In the genomic region with DNA sequence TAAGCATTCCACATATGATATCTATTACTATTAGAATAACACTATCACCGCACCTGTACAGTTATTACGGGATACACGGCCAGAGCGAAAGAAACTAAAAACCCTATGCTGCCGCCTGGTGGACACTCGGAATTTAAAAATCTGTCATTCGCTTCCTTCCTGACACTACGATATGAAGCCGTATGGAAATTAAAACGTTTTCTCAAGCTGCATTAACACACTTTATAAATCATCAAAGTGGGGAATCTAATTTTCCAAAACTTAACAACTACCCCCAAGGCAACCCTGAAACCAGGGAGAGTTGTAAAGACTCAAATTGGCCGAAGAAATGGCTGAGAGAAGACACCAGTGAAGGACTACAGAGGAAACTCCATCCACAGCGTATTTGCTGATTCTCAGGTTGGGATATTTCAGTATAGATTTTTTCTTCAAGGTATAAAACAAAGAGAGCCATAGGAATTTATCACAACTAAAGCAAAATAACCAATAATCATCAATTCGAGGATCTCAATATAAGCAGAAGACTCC, we compare ENCODE assay signal across 9 cellular contexts. TPM values are rescaled to one million over a fixed set of nuclear protein-coding genes. Genes with fewer than 3 reads are reported as not detected.
A peak's percentile ranks its signal among the peaks of the same experiment; 100 is the strongest.
DNase-seq lines count a peak whose midpoint lies in the region; ATAC-seq and TF ChIP-seq lines count a peak whose summit lies in the region.
"Had no signal": no experiment of that assay in that cellular context is flagged by ENCODE, and none has a peak within 500 bp of the region (broad histone marks: within the 10 kb centered on the region; RNA-seq: fewer than 3 reads in every experiment).

No MANE protein-coding gene starts in this region.

- H3K4me1 Mint-ChIP-seq in Caco-2 (ENCODE audit: low read depth, unreplicated experiment), result no peaks in the 10 kb centered on the region

- H3K9me3 ChIP-seq in Caco-2 (no peaks in the 10 kb centered on the region), RWPE2 (ENCODE audit: severe bottlenecking) (no peaks in the 10 kb centered on the region), trophoblast cell (ENCODE audit: insufficient read depth, low read depth, low read length) (no peaks in the 10 kb centered on the region), vagina (no peaks in the 10 kb centered on the region)

- peaks cover 4% of the 10 kb centered on the region for H3K27me3 Mint-ChIP-seq in Caco-2 (ENCODE audit: insufficient read depth, unreplicated experiment)

- H3K27ac Mint-ChIP-seq in Caco-2 (ENCODE audit: unreplicated experiment), result no peak overlapping the region

- BruUV-seq in Caco-2 (replicated peaks; lab: Mats Ljungman, UMichigan), result no TSS peak

- no peak overlapping the region for H4K12ac ChIP-seq in trophoblast cell (ENCODE audit: low read depth, low read length)

- no peak overlapping the region for H3K27ac ChIP-seq in RWPE2 (ENCODE audit: poor library complexity, severe bottlenecking)
- H3K27ac ChIP-seq in trophoblast cell (ENCODE audit: low read depth, low read length), result no peak overlapping the region
- no peak overlapping the region for H3K27ac ChIP-seq in vagina

- CTCF ChIA-PET in Caco-2 (lab: Charles Lee), result no interaction called here

- H2BK12ac ChIP-seq in trophoblast cell (ENCODE audit: low read length), result no peak overlapping the region

- H3K36me3 ChIP-seq in Caco-2 (ENCODE audit: control insufficient read depth, insufficient read depth, low read length) (no peaks in the 10 kb centered on the region), RWPE2 (ENCODE audit: low read depth) (no peaks in the 10 kb centered on the region), trophoblast cell (ENCODE audit: control insufficient read depth in 1 of 2, insufficient read depth in 2 of 2, low read length in 2 of 2) (no peaks in the 10 kb centered on the region), vagina (no peaks in the 10 kb centered on the region)

- no peaks in the 10 kb centered on the region for H3K79me1 ChIP-seq in trophoblast cell (ENCODE audit: low read length)

- ATAC-seq in GM21381 (IDR thresholded peaks at IDR 0.05; ENCODE audit: unreplicated experiment) (peak; percentile 80), RWPE2 (ENCODE audit: low read depth) (peak; percentile 77)

- no peak overlapping the region for H3K4me2 ChIP-seq in trophoblast cell (ENCODE audit: low read length)

- DNase-seq in Caco-2, result peak; percentile 50 to 69
- DNase-seq in KBM-7, result peak; percentile 78
- no peak for DNase-seq in RWPE2 (ENCODE audit: low spot score)
- DNase-seq in activated effector memory CD4-positive, alpha-beta T cell treated with anti-CD3 and anti-CD28 coated beads, Interleukin-2, amount 50 U/mL, for 16 hours, result peak; percentile 86
- peak; percentile 54 for DNase-seq in glomerular visceral epithelial cell (ENCODE audit: extremely low spot score)
- peak; percentile 66 to 85 for DNase-seq in trophoblast cell
- no peak for DNase-seq in vagina (ENCODE audit: extremely low spot score in 2 of 2)

- H2BK5ac ChIP-seq in trophoblast cell (ENCODE audit: low read depth, low read length, poor library complexity), result no peak overlapping the region

- no peaks in the 10 kb centered on the region for H3K9me3 Mint-ChIP-seq in Caco-2 (ENCODE audit: unreplicated experiment)

- POLR2A ChIA-PET in Caco-2 (lab: Charles Lee), result no interaction called here

- no peaks in the 10 kb centered on the region for H3K36me3 Mint-ChIP-seq in Caco-2 (ENCODE audit: insufficient read depth, unreplicated experiment)

- TF ChIP-seq CTCF in Caco-2 (IDR thresholded peaks at IDR 0.05; ENCODE audit: insufficient read depth in 1 of 2, low read depth in 1 of 2, low read length in 1 of 2, severe bottlenecking in 1 of 2, unreplicated experiment in 1 of 2), result peak; percentile 67 to 78
- peak; percentile 92 for TF ChIP-seq CTCF in RWPE2 (IDR thresholded peaks at IDR 0.05; ENCODE audit: poor library complexity, severe bottlenecking)
- TF ChIP-seq CTCF in vagina (IDR thresholded peaks at IDR 0.05), result peak; percentile 34 to 76 (median 75)

- no peak overlapping the region for H3K18ac ChIP-seq in trophoblast cell (ENCODE audit: low read length)

- H3K27me3 ChIP-seq in Caco-2 (replicated peaks; ENCODE audit: control insufficient read depth, insufficient read depth, low read length) (no peaks in the 10 kb centered on the region), RWPE2 (ENCODE audit: insufficient read depth, poor library complexity, severe bottlenecking) (no peaks in the 10 kb centered on the region), trophoblast cell (ENCODE audit: insufficient read depth, low read length) (no peaks in the 10 kb centered on the region), vagina (no peaks in the 10 kb centered on the region)

- no peak for TF ChIP-seq POLR2A in vagina (IDR thresholded peaks at IDR 0.05)

- no peak overlapping the region for H3K4me3 Mint-ChIP-seq in Caco-2 (ENCODE audit: unreplicated experiment)

- no peak overlapping the region for H3K14ac ChIP-seq in trophoblast cell (ENCODE audit: low read length)

- H3K9ac ChIP-seq in trophoblast cell (ENCODE audit: low read length), result no peak overlapping the region

- H3K79me2 ChIP-seq in trophoblast cell (ENCODE audit: control insufficient read depth, insufficient read depth, low read length, poor library complexity), result no peaks in the 10 kb centered on the region

- H3K4ac ChIP-seq in trophoblast cell (ENCODE audit: low read depth, low read length), result no peak overlapping the region

- no peak overlapping the region for H4K8ac ChIP-seq in trophoblast cell (ENCODE audit: low read depth, low read length)

- H2AK5ac ChIP-seq in trophoblast cell (ENCODE audit: low read length), result no peak overlapping the region

- no peak overlapping the region for H2BK120ac ChIP-seq in trophoblast cell (ENCODE audit: insufficient read depth, low read length, poor library complexity)

- intact Hi-C loops in Caco-2 (cut with micrococcal nuclease; ENCODE audit: unreplicated experiment), result loop anchor here (1.0 to 10.0 kb wide), 6 partner anchors 44 to 470 kb away; a partner anchor contains a TSS
- intact Hi-C loops in vagina (cut with DNase I), result no loop called here

- no peak overlapping the region for H3K4me3 ChIP-seq in Caco-2 (ENCODE audit: low read depth, low read length)
- no peak overlapping the region for H3K4me3 ChIP-seq in RWPE2 (ENCODE audit: severe bottlenecking)
- no peak overlapping the region for H3K4me3 ChIP-seq in trophoblast cell (ENCODE audit: low read depth, low read length)
- H3K4me3 ChIP-seq in vagina, result no peak overlapping the region

- H4K91ac ChIP-seq in trophoblast cell (ENCODE audit: low read depth, low read length), result no peak overlapping the region

- in situ Hi-C loops in KBM-7 (cut with MboI; ENCODE audit: low pct_unique_long_range_greater_than_20kb, low sequenced_read_pairs), result no loop called here

- H3K23ac ChIP-seq in trophoblast cell (ENCODE audit: low read length), result no peak overlapping the region

- WGBS in trophoblast cell (ENCODE audit: extremely low coverage, insufficient coverage, insufficient read length), result no CpG with 5 or more reads among the region's 13 CpGs

- no peak overlapping the region for H2AFZ ChIP-seq in trophoblast cell (ENCODE audit: insufficient read depth, low read length, poor library complexity)

- no peaks in the 10 kb centered on the region for H3K4me1 ChIP-seq in Caco-2
- no peaks in the 10 kb centered on the region for H3K4me1 ChIP-seq in RWPE2 (ENCODE audit: insufficient read depth, poor library complexity, severe bottlenecking)
- no peaks in the 10 kb centered on the region for H3K4me1 ChIP-seq in trophoblast cell (ENCODE audit: control insufficient read depth in 1 of 2, insufficient read depth in 2 of 2, low read length in 2 of 2)
- H3K4me1 ChIP-seq in vagina, result no peaks in the 10 kb centered on the region

RNA-seq across cellular contexts. Expression of a gene that starts 1.4 kb away (rescaled TPM):
- total RNA-seq in Caco-2 (2022) (not detected in 2 replicates), vagina (not detected)
- 0.06 and 0.07 TPM in 2 replicates for polyA plus RNA-seq in trophoblast cell (2013)
- total RNA-seq: aorta had no signal
- polyA plus RNA-seq: aorta had no signal

RNA-seq across cellular contexts. Expression of a gene that starts 36.7 kb away (rescaled TPM):
- total RNA-seq in Caco-2 (2022) (6.8 and 6.9 TPM in 2 replicates), vagina (21.1 TPM)
- polyA plus RNA-seq in trophoblast cell (2013), result 5.1 and 5.4 TPM in 2 replicates

Comparison
In these comparisons a context has a peak if more than half of its experiments do, and no peak if none do; other contexts are left out.
1. DNase-seq: peak in Caco-2 (2 of 2), KBM-7 (single experiment), activated effector memory CD4-positive, alpha-beta T cell treated with anti-CD3 and anti-CD28 coated beads, Interleukin-2, amount 50 U/mL, for 16 hours (single experiment), glomerular visceral epithelial cell (single experiment) and trophoblast cell (2 of 2); none in RWPE2 (single experiment) and vagina (0 of 2).
2. Peak in every context shown above with its lines, with median percentiles within 50 percentile points of each other: CTCF ChIP-seq.